1 cellular context compared by ENCODE assay signal in the genomic region with DNA sequence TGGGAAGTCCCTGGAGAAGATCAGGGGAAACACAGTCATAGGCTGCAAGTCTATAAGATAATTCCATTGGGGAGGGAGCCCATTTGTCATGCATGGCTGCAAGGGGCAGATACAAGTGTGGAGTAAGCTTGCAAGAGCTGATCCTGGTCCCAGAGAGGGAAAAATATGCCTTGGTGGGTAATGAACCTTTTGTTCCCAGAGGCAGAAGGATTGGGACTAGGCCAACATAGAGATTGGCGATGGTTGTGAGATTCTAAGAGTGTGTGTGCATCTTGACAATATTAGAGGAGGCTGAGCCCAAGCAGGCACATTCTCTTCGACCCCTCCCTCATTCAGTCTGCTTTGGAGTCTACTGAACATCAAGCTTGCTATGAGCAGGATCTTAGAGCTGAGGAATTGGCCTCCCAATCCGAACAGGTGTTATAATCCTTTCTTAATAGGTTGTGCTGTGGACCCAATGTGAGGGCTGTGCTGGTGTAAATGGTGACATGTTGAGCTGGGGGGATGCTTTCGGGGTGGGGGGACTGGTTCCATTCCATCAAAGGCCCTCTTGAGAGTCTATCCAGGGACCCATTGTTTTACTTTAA.
TF ChIP-seq lines count a peak whose summit lies in the region.

No MANE protein-coding gene starts in this region.

TF ChIP-seq in GM12878, 131 proteins besides CTCF, POLR2A, EP300 and RAD21:
- TF ChIP-seq GABPA (IDR thresholded peaks at IDR 0.05; ENCODE audit: low read depth) (no peak), POLR2AphosphoS5 (IDR thresholded peaks at IDR 0.05; ENCODE audit: low read length) (peak; percentile 69)
